8 cellular contexts compared by ENCODE assay signal in the genomic region with DNA sequence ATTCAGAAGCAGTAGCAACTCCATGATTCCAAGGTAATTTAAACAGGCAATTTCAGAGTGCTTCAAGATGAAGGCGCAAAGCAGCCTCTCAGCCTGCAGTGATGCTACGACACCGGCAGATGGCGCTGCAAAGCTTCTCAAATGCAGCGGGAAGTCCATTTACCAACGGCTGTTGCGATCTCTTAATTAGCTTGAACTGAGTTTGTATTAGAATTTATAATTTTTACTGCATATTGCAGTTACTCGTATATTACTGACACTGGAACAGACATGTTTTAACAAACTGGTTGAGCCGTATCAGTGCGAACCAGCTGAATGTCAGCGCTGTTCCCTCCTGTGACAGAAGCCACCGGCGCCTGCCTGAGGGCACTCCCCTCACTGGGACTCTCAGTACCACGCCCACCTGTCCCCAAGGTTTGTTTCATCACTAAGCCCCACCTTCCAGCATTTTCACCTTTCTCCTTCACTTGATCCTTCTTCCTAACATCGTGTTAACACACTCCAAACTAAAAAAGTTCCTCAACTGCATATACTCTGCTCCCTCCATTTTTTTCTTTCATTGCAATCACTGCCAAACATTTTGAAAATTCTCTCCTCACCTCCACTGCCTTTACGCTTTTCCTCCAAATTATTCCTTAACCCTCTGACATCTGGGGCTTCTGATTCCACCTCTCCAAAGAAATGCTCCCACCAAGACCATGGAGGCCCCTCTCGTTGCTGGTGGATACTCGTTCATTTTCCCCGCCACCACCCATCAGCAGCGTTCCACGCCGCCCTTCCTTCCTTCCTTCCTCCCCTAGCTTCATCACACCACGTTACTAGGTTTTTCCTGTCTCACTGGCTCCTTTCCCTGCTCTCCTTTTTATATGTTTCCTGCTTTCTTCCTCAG. TPM values are rescaled to one million over a fixed set of nuclear protein-coding genes. Genes with fewer than 3 reads are reported as not detected.
DNase-seq lines count a peak whose midpoint lies in the region; ATAC-seq lines count a peak whose summit lies in the region.

No MANE protein-coding gene starts in this region.

- peak overlapping the region; percentile 55 for H3K27ac ChIP-seq in CD8-positive, alpha-beta memory T cell (ENCODE audit: low read depth, low read length)
- no peak overlapping the region for H3K27ac ChIP-seq in caudate nucleus (ENCODE audit: low read depth, low read length)

- peaks cover 34 to 39% (median 37%) of the 10 kb centered on the region in 3 donors for H3K4me1 Mint-ChIP-seq in CD8-positive, alpha-beta memory T cell

- H3K9me3 ChIP-seq in CD8-positive, alpha-beta memory T cell (ENCODE audit: low read length): no peaks in the 10 kb centered on the region

- H3K27ac Mint-ChIP-seq in CD8-positive, alpha-beta memory T cell: peak overlapping the region; percentile 84 to 97 (median 94)

- peak overlapping the region; percentile 68 for H3K4me3 ChIP-seq in CD8-positive, alpha-beta memory T cell (ENCODE audit: low read length)

- H3K4me3 Mint-ChIP-seq in CD8-positive, alpha-beta memory T cell: peak overlapping the region; percentile 83 to 90 (median 86)

- no peaks in the 10 kb centered on the region for H3K36me3 ChIP-seq in CD8-positive, alpha-beta memory T cell (ENCODE audit: insufficient read depth, low read length)

- H3K27me3 Mint-ChIP-seq in CD8-positive, alpha-beta memory T cell: peaks cover 0 to under 1% of the 10 kb centered on the region in 2 donors

- CTCF ChIA-PET in CD8-positive, alpha-beta memory T cell (lab: Charles Lee): interaction anchor here (0.8 to 16.3 kb wide), 48 partner anchors 11 to 555 kb away, joined by 3 to 228 read pairs (median 5); a partner anchor contains a TSS

- POLR2A ChIA-PET in CD8-positive, alpha-beta memory T cell (lab: Charles Lee): interaction anchor here (0.5 to 7.5 kb wide), 19 partner anchors 9 to 544 kb away, joined by 3 to 77 read pairs (median 4); a partner anchor contains a TSS

- DNase-seq in CD8-positive, alpha-beta memory T cell: peak; percentile 74 to 85 (median 79)
- DNase-seq in NCI-H226: peak; percentile 51
- DNase-seq in activated CD4-positive, CD25-positive, alpha-beta regulatory T cell (lab: John Stamatoyannopoulos, UW): peak; percentile 49 to 68 (median 56)
- peak in 55 of 61 donors; percentile 9 to 87 (median 53) for DNase-seq in caudate nucleus (lab: John Stamatoyannopoulos, UW)
- DNase-seq in iris pigment epithelial cell (ENCODE audit: low read depth): peak; percentile 88
- peak; percentile 49 to 68 for DNase-seq in stimulated activated CD4-positive, alpha-beta T cell treated with anti-CD3 and anti-CD28 coated beads, Interleukin-12 subunit alpha, Interleukin-12 subunit beta, amount 100 ng/mL, for 24 hours (ENCODE audit: low read depth in 2 of 2)

- peaks cover 0 to 18% (median 0%) of the 10 kb centered on the region in 3 donors for H3K36me3 Mint-ChIP-seq in CD8-positive, alpha-beta memory T cell

- no peaks in the 10 kb centered on the region for H3K9me3 Mint-ChIP-seq in CD8-positive, alpha-beta memory T cell

- ATAC-seq in HG02642 (IDR thresholded peaks at IDR 0.05; ENCODE audit: poor library complexity, unreplicated experiment) (peak; percentile 51), HG02852 (IDR thresholded peaks at IDR 0.05; ENCODE audit: unreplicated experiment) (no peak)

- peaks cover 33% of the 10 kb centered on the region for H3K4me1 ChIP-seq in CD8-positive, alpha-beta memory T cell (ENCODE audit: insufficient read depth, low read length)

- no peaks in the 10 kb centered on the region for H3K27me3 ChIP-seq in CD8-positive, alpha-beta memory T cell (ENCODE audit: insufficient read depth, low read length, poor library complexity, severe bottlenecking)

RNA-seq across cellular contexts. Expression of a gene that starts 14.5 kb away (rescaled TPM):
- total RNA-seq in CD8-positive, alpha-beta memory T cell: 100 to 1,000 TPM; 100 to 102 TPM
- polyA plus RNA-seq in CD8-positive, alpha-beta memory T cell: 49.8 TPM

RNA-seq across cellular contexts. Expression of a gene that starts 15.3 kb away (rescaled TPM):
- 10 to 100 TPM; 28.2 to 28.9 TPM for total RNA-seq in CD8-positive, alpha-beta memory T cell
- polyA plus RNA-seq in CD8-positive, alpha-beta memory T cell: 8.9 TPM

RNA-seq across cellular contexts. Expression of a gene that starts 29.5 kb away (rescaled TPM):
- 100 to 1,000 TPM; 127 to 133 TPM for total RNA-seq in CD8-positive, alpha-beta memory T cell
- 54.0 TPM for polyA plus RNA-seq in CD8-positive, alpha-beta memory T cell

RNA-seq across cellular contexts. Expression of a gene that starts 52.5 kb away (rescaled TPM):
- total RNA-seq in CD8-positive, alpha-beta memory T cell: 100 to 1,000 TPM; 502 to 511 TPM
- 2,881 TPM for polyA plus RNA-seq in CD8-positive, alpha-beta memory T cell
